Comparison of ENCODE assay signal across 1 cellular context in the genomic region with DNA sequence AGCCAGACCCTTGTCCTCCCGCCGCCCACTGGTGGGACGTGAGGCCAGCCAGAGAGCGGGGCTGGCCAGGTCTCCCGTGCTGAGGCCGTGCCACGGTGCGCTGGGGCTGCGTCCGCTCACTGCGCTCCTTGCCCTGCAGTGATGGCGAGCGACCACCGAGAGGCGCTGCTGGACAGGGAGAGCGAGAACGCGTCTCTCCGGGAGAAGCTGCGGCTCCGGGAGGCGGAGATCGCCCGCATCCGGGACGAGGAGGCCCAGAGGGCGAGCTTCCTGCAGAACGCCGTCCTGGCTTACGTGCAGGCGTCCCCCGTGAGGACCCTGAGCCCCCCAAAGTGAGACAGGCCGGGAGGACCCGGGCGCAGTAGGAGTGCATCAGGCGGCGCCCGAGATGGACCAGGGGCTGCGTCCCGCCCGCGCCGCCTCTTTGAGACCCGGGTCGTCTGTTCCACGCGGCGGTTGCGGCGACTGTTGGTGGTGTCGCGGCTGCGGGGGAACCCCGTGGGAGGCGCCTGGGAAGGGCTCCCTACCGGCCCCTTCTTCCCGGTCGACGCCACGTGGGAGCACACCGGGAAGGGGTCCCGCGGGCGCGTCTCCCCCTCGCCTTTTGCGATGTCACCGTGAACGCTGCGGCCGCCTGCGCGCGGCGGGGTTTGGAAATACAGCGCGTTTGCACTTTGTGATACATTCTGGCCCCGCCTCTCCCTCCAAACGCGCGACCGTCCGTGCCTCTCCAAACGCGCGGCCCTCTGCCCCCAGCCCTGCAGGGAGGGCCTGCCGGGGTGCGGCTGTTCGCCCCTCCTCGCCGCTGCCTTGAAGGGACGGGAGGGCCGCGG.
TF ChIP-seq lines count a peak whose summit lies in the region.

No MANE protein-coding gene starts in this region.

TF ChIP-seq in H1, 55 proteins besides CTCF, POLR2A, EP300 and RAD21:
- TF ChIP-seq FOSL1 (IDR thresholded peaks at IDR 0.05; ENCODE audit: insufficient read depth, low read depth, low read length) (no peak), HDAC2 (IDR thresholded peaks at IDR 0.05; ENCODE audit: borderline replicate concordance in 1 of 2, low read depth in 2 of 2, low read length in 2 of 2) (peak in 1 of 2 experiments; percentile 10; a peak in 2 of 4 replicates), EZH2 (IDR thresholded peaks at IDR 0.05; ENCODE audit: low read depth, low read length, severe bottlenecking) (peak; percentile 23), TAF7 (optimal IDR thresholded peaks at IDR 0.05; ENCODE audit: borderline replicate concordance, low read depth, low read length) (peak; percentile 32), KDM5A (IDR thresholded peaks at IDR 0.05; ENCODE audit: low read length) (peak; percentile 28; the same call in 1 of the 2 replicates), ASH2L (IDR thresholded peaks at IDR 0.05; ENCODE audit: low read length) (no peak), SIN3A (conservative IDR thresholded peaks at IDR 0.05 in 1 of 2, IDR thresholded peaks at IDR 0.05 in 1 of 2; ENCODE audit: low read depth in 1 of 2, low read length in 2 of 2) (peak in 1 of 2 experiments; percentile 84; a peak in 2 of 4 replicates), GABPA (IDR thresholded peaks at IDR 0.05; ENCODE audit: borderline replicate concordance, insufficient read depth, low read length) (peak; percentile 84), KDM4A (IDR thresholded peaks at IDR 0.05; ENCODE audit: low read depth, low read length, severe bottlenecking) (peak; percentile 52), BRCA1 (IDR thresholded peaks at IDR 0.05; ENCODE audit: low read depth, low read length) (peak; percentile 31; the same call in 1 of the 2 replicates), CREB1 (IDR thresholded peaks at IDR 0.05) (peak; percentile 58), SIRT6 (IDR thresholded peaks at IDR 0.05; ENCODE audit: low read length) (no peak), CBX8 (IDR thresholded peaks at IDR 0.05; ENCODE audit: borderline replicate concordance, low read depth, low read length) (no peak), CHD2 (IDR thresholded peaks at IDR 0.05; ENCODE audit: low read length) (peak; percentile 57; the same call in 1 of the 2 replicates), BACH1 (IDR thresholded peaks at IDR 0.05; ENCODE audit: low read length) (peak; percentile 71; the same call in 1 of the 2 replicates)
- TF ChIP-seq, protein P1, sequence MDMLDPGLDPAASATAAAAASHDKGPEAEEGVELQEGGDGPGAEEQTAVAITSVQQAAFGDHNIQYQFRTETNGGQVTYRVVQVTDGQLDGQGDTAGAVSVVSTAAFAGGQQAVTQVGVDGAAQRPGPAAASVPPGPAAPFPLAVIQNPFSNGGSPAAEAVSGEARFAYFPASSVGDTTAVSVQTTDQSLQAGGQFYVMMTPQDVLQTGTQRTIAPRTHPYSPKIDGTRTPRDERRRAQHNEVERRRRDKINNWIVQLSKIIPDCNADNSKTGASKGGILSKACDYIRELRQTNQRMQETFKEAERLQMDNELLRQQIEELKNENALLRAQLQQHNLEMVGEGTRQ (IDR thresholded peaks at IDR 0.05; ENCODE audit: low read length): peak; percentile 24; the same call in 1 of the 2 replicates
- TF ChIP-seq, protein P2, sequence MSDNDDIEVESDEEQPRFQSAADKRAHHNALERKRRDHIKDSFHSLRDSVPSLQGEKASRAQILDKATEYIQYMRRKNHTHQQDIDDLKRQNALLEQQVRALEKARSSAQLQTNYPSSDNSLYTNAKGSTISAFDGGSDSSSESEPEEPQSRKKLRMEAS (IDR thresholded peaks at IDR 0.05): peak; percentile 40; the same call in 1 of the 2 replicates
